ENCODE assay signal across 17 cellular contexts in the genomic region with DNA sequence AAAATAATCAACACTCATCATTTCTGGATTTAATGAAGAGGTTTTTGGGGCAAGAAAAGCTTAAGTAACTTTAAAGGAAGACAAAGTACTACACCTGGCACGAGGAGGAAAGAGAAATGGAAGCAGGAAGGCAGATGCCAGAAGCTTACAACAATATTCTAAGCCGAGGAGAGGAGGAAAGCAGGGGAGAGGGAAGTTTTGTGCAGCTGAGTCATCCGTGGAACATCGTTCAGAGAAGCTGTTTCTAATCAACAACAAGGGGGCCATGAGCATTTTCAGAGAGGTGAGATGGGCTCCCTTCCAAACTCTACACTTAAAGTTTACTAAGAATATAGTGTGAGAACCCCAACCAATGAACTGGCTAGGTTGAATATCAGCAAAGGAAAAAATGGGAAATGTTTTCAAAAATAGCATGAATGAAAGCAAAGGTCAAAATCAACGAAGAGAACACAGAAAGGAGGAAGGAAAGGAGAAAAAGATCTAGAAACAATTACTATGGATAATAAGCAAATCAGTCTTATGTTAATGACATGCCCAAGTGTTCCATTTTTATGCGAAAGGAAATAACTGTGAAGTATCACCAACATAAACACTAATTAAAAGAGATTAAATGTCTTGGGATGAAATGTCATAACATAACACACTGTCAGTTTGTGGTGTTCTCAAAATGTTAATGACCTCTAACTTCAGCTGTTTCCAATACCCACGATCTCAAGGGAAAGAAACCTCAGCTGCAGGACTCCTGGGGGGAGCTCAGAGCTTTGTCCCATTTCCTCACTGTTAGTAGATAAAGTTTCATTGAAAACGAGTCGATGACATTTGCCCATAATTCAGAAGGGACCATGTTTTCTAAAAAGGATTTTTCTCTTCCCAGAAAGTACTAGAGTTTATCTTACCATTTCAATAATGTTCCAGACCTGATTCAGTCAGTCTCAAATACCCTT.
DNase-seq lines count a peak whose midpoint lies in the region; ATAC-seq and TF ChIP-seq lines count a peak whose summit lies in the region.
"Had no signal": no experiment of that assay in that cellular context is flagged by ENCODE, and none has a peak within 500 bp of the region (broad histone marks: within the 10 kb centered on the region; RNA-seq: fewer than 3 reads in every experiment).

No MANE protein-coding gene starts in this region.

- no peak overlapping the region for H3K4me3 Mint-ChIP-seq in activated T-helper 17 cell treated with anti-CD3 and anti-CD28 coated beads, Interleukin-2, amount 50 U/mL, for 72 hours
- H3K4me3 Mint-ChIP-seq: activated CD4-positive, alpha-beta T cell treated with anti-CD3 and anti-CD28 coated beads, Interleukin-2, amount 10 ng/mL, durations not matched to agents 24 days and 14 days; CD8-positive, alpha-beta memory T cell; memory B cell had no signal

- no peaks in the 10 kb centered on the region for H3K9me3 Mint-ChIP-seq in activated T-helper 17 cell treated with anti-CD3 and anti-CD28 coated beads, Interleukin-2, amount 50 U/mL, for 72 hours
- H3K9me3 Mint-ChIP-seq: activated CD4-positive, alpha-beta T cell treated with anti-CD3 and anti-CD28 coated beads, Interleukin-2, amount 10 ng/mL, durations not matched to agents 24 days and 14 days; memory B cell had no signal

- DNase-seq in AG10803 (ENCODE audit: low read depth) (peak; percentile 68), OCI-M1 (lab: John Stamatoyannopoulos, UW) (peak; percentile 63), choroid plexus epithelial cell (ENCODE audit: low read depth) (peak; percentile 92), non-pigmented ciliary epithelial cell (ENCODE audit: low read depth) (peak; percentile 30), NCI-H2171 treated with DMSO at 0.1 percent for 48 hours (lab: John Stamatoyannopoulos, UW) (no peak)
- DNase-seq in activated CD4-positive, alpha-beta T cell treated with anti-CD3 and anti-CD28 coated beads, Interleukin-2, amount 50 U/mL, for 1 hour: no peak
- DNase-seq: activated CD4-positive, alpha-beta T cell treated with anti-CD3 and anti-CD28 coated beads, Interleukin-2, amount 10 ng/mL, durations not matched to agents 24 days and 14 days; CD8-positive, alpha-beta memory T cell; colonic mucosa; hippocampal formation; NCI-H526 treated with DMSO at 0.1 percent for 48 hours; psoas muscle; testis had no signal

- peaks cover 5% of the 10 kb centered on the region for H3K27me3 Mint-ChIP-seq in activated T-helper 17 cell treated with anti-CD3 and anti-CD28 coated beads, Interleukin-2, amount 50 U/mL, for 72 hours
- H3K27me3 Mint-ChIP-seq: activated CD4-positive, alpha-beta T cell treated with anti-CD3 and anti-CD28 coated beads, Interleukin-2, amount 10 ng/mL, durations not matched to agents 24 days and 14 days had no signal

- no peak overlapping the region; the same call in none of the 2 replicates for H3K4me3 ChIP-seq in AG10803 (ENCODE audit: low read length)
- H3K4me3 ChIP-seq in choroid plexus epithelial cell (ENCODE audit: low read depth, low read length): no peak overlapping the region
- H3K4me3 ChIP-seq: colonic mucosa, psoas muscle, SJSA1, testis had no signal

- H3K27ac Mint-ChIP-seq in activated T-helper 17 cell treated with anti-CD3 and anti-CD28 coated beads, Interleukin-2, amount 50 U/mL, for 72 hours: no peak overlapping the region
- H3K27ac Mint-ChIP-seq: activated CD4-positive, alpha-beta T cell treated with anti-CD3 and anti-CD28 coated beads, Interleukin-2, amount 10 ng/mL, durations not matched to agents 24 days and 14 days; memory B cell had no signal

- H3K4me1 Mint-ChIP-seq in activated T-helper 17 cell treated with anti-CD3 and anti-CD28 coated beads, Interleukin-2, amount 50 U/mL, for 72 hours: peaks cover 4% of the 10 kb centered on the region
- H3K4me1 Mint-ChIP-seq: activated CD4-positive, alpha-beta T cell treated with anti-CD3 and anti-CD28 coated beads, Interleukin-2, amount 10 ng/mL, durations not matched to agents 24 days and 14 days; CD8-positive, alpha-beta memory T cell; memory B cell had no signal

- TF ChIP-seq CTCF in AG10803 (conservative IDR thresholded peaks at IDR 0.05; ENCODE audit: low read length): no peak
- peak; percentile 6 for TF ChIP-seq CTCF in choroid plexus epithelial cell (conservative IDR thresholded peaks at IDR 0.05; ENCODE audit: low read depth, low read length)

- ATAC-seq in activated T-helper 17 cell treated with anti-CD3 and anti-CD28 coated beads, Interleukin-2, amount 50 U/mL, for 72 hours (replicated peaks): no peak
- ATAC-seq in GM18861 (IDR thresholded peaks at IDR 0.05; ENCODE audit: unreplicated experiment): no peak
- ATAC-seq: psoas muscle had no signal

- H3K36me3 Mint-ChIP-seq in activated T-helper 17 cell treated with anti-CD3 and anti-CD28 coated beads, Interleukin-2, amount 50 U/mL, for 72 hours (ENCODE audit: low read depth): no peaks in the 10 kb centered on the region
- H3K36me3 Mint-ChIP-seq: CD8-positive, alpha-beta memory T cell; memory B cell had no signal

Comparison
In these comparisons a context has a peak if more than half of its experiments do, and no peak if none do; other contexts are left out.
1. DNase-seq: peak in AG10803 (single experiment), OCI-M1 (single experiment), choroid plexus epithelial cell (single experiment) and non-pigmented ciliary epithelial cell (single experiment); none in NCI-H2171 treated with DMSO at 0.1 percent for 48 hours (single experiment) and activated CD4-positive, alpha-beta T cell treated with anti-CD3 and anti-CD28 coated beads, Interleukin-2, amount 50 U/mL, for 1 hour (single experiment).